ENCODE assay signal across 24 cellular contexts in genomic region chr4:147542229-147542990, GRCh38.
DNase-seq lines count a peak whose midpoint lies in the region; ATAC-seq, FAIRE-seq and TF ChIP-seq lines count a peak whose summit lies in the region.
"Had no signal": no experiment of that assay in that cellular context is flagged by ENCODE, and none has a peak within 500 bp of the region (broad histone marks: within the 10 kb centered on the region; RNA-seq: fewer than 3 reads in every experiment).

No MANE protein-coding gene starts in this region.

- H3K27me3 ChIP-seq in HepG2 (ENCODE audit: control insufficient read depth in 1 of 2, insufficient read depth in 2 of 2, low read length in 2 of 2) = no peaks in the 10 kb centered on the region
- no peaks in the 10 kb centered on the region for H3K27me3 ChIP-seq in right lobe of liver
- H3K27me3 ChIP-seq in ascending aorta = no peaks in the 10 kb centered on the region
- H3K27me3 ChIP-seq: pancreas, right atrium auricular region had no signal

- in situ Hi-C loops in HepG2 (cut with HindIII; ENCODE audit: extremely low pct_ligation_motif_present, low pct_unique_long_range_greater_than_20kb) = no loop called here

- H4K20me1 ChIP-seq in HepG2 (ENCODE audit: insufficient read depth, low read length) = no peaks in the 10 kb centered on the region

- no peaks in the 10 kb centered on the region for H3K9me3 Mint-ChIP-seq in endothelial cell (ENCODE audit: unreplicated experiment)
- H3K9me3 Mint-ChIP-seq: activated naive CD8-positive, alpha-beta T cell treated with anti-CD3 and anti-CD28 coated beads for 36 hours; activated T-helper 1 cell treated with anti-CD3 and anti-CD28 coated beads, Interleukin-12 subunit alpha, Interleukin-12 subunit beta, Interleukin-2, Interleukin-4 antibody, amounts not matched to agents 30 ng/mL and 10 ng/mL and 1 ng/mL, durations not matched to agents 14 hours and 24 hours and 36 hours; brain; stimulated activated naive CD8-positive, alpha-beta T cell treated with anti-CD3 and anti-CD28 coated beads, Interleukin-15, Interleukin-2, amounts not matched to agents 100 ng/mL and 50 ng/mL, for 24 hours had no signal

- H2AFZ ChIP-seq in HepG2 (ENCODE audit: low read length) = no peak overlapping the region

- no peaks in the 10 kb centered on the region for H3K4me1 ChIP-seq in HepG2 (ENCODE audit: insufficient read depth, low read length)
- H3K4me1 ChIP-seq in right lobe of liver = no peaks in the 10 kb centered on the region
- peaks cover 0 to 7% of the 10 kb centered on the region in 2 donors for H3K4me1 ChIP-seq in ascending aorta
- H3K4me1 ChIP-seq in kidney (ENCODE audit: control insufficient read depth in 1 of 2, insufficient read depth in 1 of 2, low read depth in 1 of 2, low read length in 2 of 2) = no peaks in the 10 kb centered on the region
- H3K4me1 ChIP-seq: pancreas had no signal

- H3K9me3 ChIP-seq in HepG2 (ENCODE audit: low read length) = no peaks in the 10 kb centered on the region
- H3K9me3 ChIP-seq in right lobe of liver = no peaks in the 10 kb centered on the region
- H3K9me3 ChIP-seq in ascending aorta = no peaks in the 10 kb centered on the region
- no peaks in the 10 kb centered on the region for H3K9me3 ChIP-seq in kidney (ENCODE audit: control insufficient read depth in 1 of 2, low read length in 2 of 2)
- H3K9me3 ChIP-seq: pancreas, right atrium auricular region had no signal

- H3K36me3 ChIP-seq in HepG2 (replicated peaks in 1 of 2; ENCODE audit: control insufficient read depth in 1 of 2, insufficient read depth in 2 of 2, low read length in 2 of 2) = no peaks in the 10 kb centered on the region
- no peaks in the 10 kb centered on the region for H3K36me3 ChIP-seq in right lobe of liver
- no peaks in the 10 kb centered on the region for H3K36me3 ChIP-seq in ascending aorta
- H3K36me3 ChIP-seq in kidney (ENCODE audit: control insufficient read depth in 1 of 2, insufficient read depth in 2 of 2, low read length in 2 of 2) = no peaks in the 10 kb centered on the region
- H3K36me3 ChIP-seq: pancreas had no signal

- DNase-seq in HepG2 (ENCODE audit: low spot score) (no peak), right lobe of liver (no peak), ascending aorta (ENCODE audit: low spot score in 2 of 2) (no peak), kidney (no peak), NK-92 (lab: John Stamatoyannopoulos, UW; ENCODE audit: unreplicated experiment) (no peak), endothelial cell (ENCODE audit: low spot score) (no peak), SW 1271 (lab: John Stamatoyannopoulos, UW) (no peak), NCI-H2081 (lab: John Stamatoyannopoulos, UW) (no peak)
- DNase-seq: activated CD4-positive, alpha-beta T cell treated with anti-CD3 and anti-CD28 coated beads for 48 hours; activated naive CD8-positive, alpha-beta T cell treated with anti-CD3 and anti-CD28 coated beads for 36 hours; DND-41; left colon; MM.1S; naive thymus-derived CD8-positive, alpha-beta T cell; NCI-H1417 treated with DMSO at 0.1 percent for 48 hours; NCI-H524 treated with DMSO at 0.1 percent for 48 hours; pancreas; SHP77 treated with DMSO at 0.1 percent for 48 hours had no signal

- no peaks in the 10 kb centered on the region for H3K4me1 Mint-ChIP-seq in endothelial cell (ENCODE audit: unreplicated experiment)
- H3K4me1 Mint-ChIP-seq: activated naive CD8-positive, alpha-beta T cell treated with anti-CD3 and anti-CD28 coated beads for 36 hours; brain; naive thymus-derived CD8-positive, alpha-beta T cell had no signal

- BruUV-seq in HepG2 (replicated peaks; lab: Mats Ljungman, UMichigan) = no TSS peak

- CTCF ChIA-PET in HepG2 (lab: Yijun Ruan, JAX; ENCODE audit: low intra/inter-chr PET ratio, low total read pairs) = no interaction called here

- H3K36me3 Mint-ChIP-seq in endothelial cell (ENCODE audit: low read depth, unreplicated experiment) = no peaks in the 10 kb centered on the region
- H3K36me3 Mint-ChIP-seq: activated naive CD8-positive, alpha-beta T cell treated with anti-CD3 and anti-CD28 coated beads for 36 hours; brain; naive thymus-derived CD8-positive, alpha-beta T cell had no signal

- 30% methylated on average over 17 of the region's 17 CpGs for WGBS in HepG2 (ENCODE audit: low lambda C conversion rate)
- 76% methylated on average over 6 of the region's 17 CpGs for WGBS in right lobe of liver (ENCODE audit: insufficient coverage, low coverage, low lambda C conversion rate, missing lambda C conversion rate)

- ATAC-seq in HepG2 (peak; percentile 97), right lobe of liver (no peak)
- ATAC-seq: left colon; naive thymus-derived CD8-positive, alpha-beta T cell; pancreas had no signal

- H3K4me3 Mint-ChIP-seq in endothelial cell (ENCODE audit: unreplicated experiment) = no peak overlapping the region
- H3K4me3 Mint-ChIP-seq: activated naive CD8-positive, alpha-beta T cell treated with anti-CD3 and anti-CD28 coated beads for 36 hours; activated T-helper 1 cell treated with anti-CD3 and anti-CD28 coated beads, Interleukin-12 subunit alpha, Interleukin-12 subunit beta, Interleukin-2, Interleukin-4 antibody, amounts not matched to agents 30 ng/mL and 10 ng/mL and 1 ng/mL, durations not matched to agents 14 hours and 24 hours and 36 hours; brain; naive thymus-derived CD8-positive, alpha-beta T cell; stimulated activated naive CD8-positive, alpha-beta T cell treated with anti-CD3 and anti-CD28 coated beads, Interleukin-15, Interleukin-2, amounts not matched to agents 100 ng/mL and 50 ng/mL, for 24 hours had no signal

- H3K9ac ChIP-seq in HepG2 (ENCODE audit: insufficient read depth, low read depth, low read length) (no peak overlapping the region), kidney (ENCODE audit: low read length in 2 of 2) (no peak overlapping the region)

- TF ChIP-seq CTCF in HepG2 (CRISPR knock-in tag; IDR thresholded peaks at IDR 0.05) (no peak), right lobe of liver (IDR thresholded peaks at IDR 0.05) (no peak), ascending aorta (IDR thresholded peaks at IDR 0.05) (no peak), kidney (IDR thresholded peaks at IDR 0.05; ENCODE audit: borderline replicate concordance, extremely low read depth, insufficient read depth) (no peak), endothelial cell (IDR thresholded peaks at IDR 0.05; ENCODE audit: unreplicated experiment) (no peak)

- no peak for TF ChIP-seq POLR2A in HepG2 (IDR thresholded peaks at IDR 0.05; ENCODE audit: insufficient read depth in 1 of 2, low read depth in 2 of 2, low read length in 2 of 2)
- TF ChIP-seq POLR2A in right lobe of liver (IDR thresholded peaks at IDR 0.05) = no peak

- no peaks in the 10 kb centered on the region for H3K79me2 ChIP-seq in HepG2 (ENCODE audit: insufficient read depth, low read length)

- H3K27me3 Mint-ChIP-seq in endothelial cell (ENCODE audit: unreplicated experiment) = no peaks in the 10 kb centered on the region
- H3K27me3 Mint-ChIP-seq: brain had no signal

- no peak for TF ChIP-seq EP300 in HepG2 (IDR thresholded peaks at IDR 0.05; ENCODE audit: low read depth in 2 of 2, low read length in 2 of 2)
- no peak for TF ChIP-seq EP300 in HepG2 (CRISPR knock-in tag; IDR thresholded peaks at IDR 0.05; ENCODE audit: borderline replicate concordance)

- no peak overlapping the region for H3K4me3 ChIP-seq in HepG2 (replicated peaks in 1 of 3; ENCODE audit: insufficient read depth in 1 of 3, low read depth in 2 of 3, low read length in 3 of 3)
- H3K4me3 ChIP-seq in right lobe of liver = no peak overlapping the region
- H3K4me3 ChIP-seq in ascending aorta = no peak overlapping the region
- peak overlapping the region; percentile 6 to 14 for H3K4me3 ChIP-seq in kidney (ENCODE audit: low read length in 2 of 2)
- H3K4me3 ChIP-seq: pancreas, right atrium auricular region had no signal

- intact Hi-C loops in HepG2 (cut with micrococcal nuclease; ENCODE audit: unreplicated experiment) (no loop called here), right lobe of liver (cut with DNase I) (no loop called here), ascending aorta (cut with DNase I) (loop anchor here (2.0 kb wide), 1 partner anchor 62 kb away; the partner anchor contains the start of gene EDNRA), kidney (cut with DNase I) (no loop called here)

- FAIRE-seq in HepG2 (lab: Jason Lieb, UNC) = no peak
- FAIRE-seq in kidney (lab: Jason Lieb, UNC) = no peak
- FAIRE-seq: A204.1, colon, pancreas had no signal

- no peak overlapping the region for H3K27ac Mint-ChIP-seq in endothelial cell (ENCODE audit: unreplicated experiment)
- H3K27ac Mint-ChIP-seq: activated naive CD8-positive, alpha-beta T cell treated with anti-CD3 and anti-CD28 coated beads for 36 hours; activated T-helper 1 cell treated with anti-CD3 and anti-CD28 coated beads, Interleukin-12 subunit alpha, Interleukin-12 subunit beta, Interleukin-2, Interleukin-4 antibody, amounts not matched to agents 30 ng/mL and 10 ng/mL and 1 ng/mL, durations not matched to agents 14 hours and 24 hours and 36 hours; brain; naive thymus-derived CD8-positive, alpha-beta T cell; stimulated activated naive CD8-positive, alpha-beta T cell treated with anti-CD3 and anti-CD28 coated beads, Interleukin-15, Interleukin-2, amounts not matched to agents 100 ng/mL and 50 ng/mL, for 24 hours had no signal

- H3K27ac ChIP-seq in HepG2 (ENCODE audit: extremely low read length, insufficient read depth, low read length) = no peak overlapping the region
- no peak overlapping the region for H3K27ac ChIP-seq in right lobe of liver
- peak overlapping the region; percentile 14 to 17 for H3K27ac ChIP-seq in ascending aorta
- H3K27ac ChIP-seq in kidney (ENCODE audit: low read depth in 2 of 2, low read length in 2 of 2) = peak overlapping the region in 1 of 2 donors; percentile 27
- H3K27ac ChIP-seq: pancreas, right atrium auricular region had no signal

- H3K4me2 ChIP-seq in HepG2 (ENCODE audit: low read depth, low read length) = peak overlapping the region; percentile 28; the same call in 1 of the 2 replicates

- POLR2A ChIA-PET in HepG2 (lab: Yijun Ruan, JAX) = no interaction called here

- no peak for TF ChIP-seq RAD21 in HepG2 (CRISPR knock-in tag; IDR thresholded peaks at IDR 0.05)

TF ChIP-seq in HepG2, 621 proteins besides CTCF, POLR2A, EP300 and RAD21:
- TF ChIP-seq PITX1 (CRISPR knock-in tag; IDR thresholded peaks at IDR 0.05) = 0 out of 2 replicates have a peak, but pooled peaks have one; percentile 17
- TF ChIP-seq ZNF761 (CRISPR knock-in tag; conservative IDR thresholded peaks at IDR 0.05) = no peak
- 0 out of 2 replicates have a peak, but pooled peaks have one; percentile 19 for TF ChIP-seq MAX (IDR thresholded peaks at IDR 0.05)
- TF ChIP-seq HNF4A (CRISPR knock-in tag; IDR thresholded peaks at IDR 0.05) = peak; percentile 36

Comparison
In these comparisons a context has a peak if more than half of its experiments do, and no peak if none do; other contexts are left out.
1. H3K27ac ChIP-seq: peak in ascending aorta (2 of 2); none in HepG2 (single experiment) and right lobe of liver (0 of 3).
2. H3K4me3 ChIP-seq: peak in kidney (2 of 2); none in HepG2 (0 of 3), right lobe of liver (0 of 3) and ascending aorta (0 of 2).